In genomic region chr19:16285079-16285478, GRCh38 we compare ENCODE assay signal across 8 cellular contexts. TPM values are rescaled to one million over a fixed set of nuclear protein-coding genes. Genes with fewer than 3 reads are reported as not detected.
DNase-seq lines count a peak whose midpoint lies in the region; ATAC-seq and TF ChIP-seq lines count a peak whose summit lies in the region.
"Not testable (repeated sequence)": the region's sequence is repeated elsewhere in the genome, so short reads cannot be mapped to it uniquely, and the experiment has no call there.

No MANE protein-coding gene starts in this region.

- peaks cover 41% of the 10 kb centered on the region for H3K27me3 Mint-ChIP-seq in CD4-positive, CD25-positive, alpha-beta regulatory T cell
- H3K27me3 Mint-ChIP-seq in activated naive CD4-positive, alpha-beta T cell treated with anti-CD3 and anti-CD28 coated beads, Interleukin-2, amount 10 ng/mL, durations not matched to agents 7 days and 5 days: peaks cover 66% of the 10 kb centered on the region

- not testable (repeated sequence) for TF ChIP-seq EP300 in sigmoid colon (IDR thresholded peaks at IDR 0.05); suprapubic skin (IDR thresholded peaks at IDR 0.05)

- not testable (repeated sequence) for H3K27ac ChIP-seq in CD4-positive, CD25-positive, alpha-beta regulatory T cell (ENCODE audit: insufficient read depth, low read length, poor library complexity, severe bottlenecking)
- H3K27ac ChIP-seq in coronary artery (peak overlapping the region; percentile 95 to 97), left ventricle myocardium inferior (replicated peaks) (peak overlapping the region; percentile 96), muscle layer of duodenum (ENCODE audit: low read length) (peak overlapping the region; percentile 23), sigmoid colon (peak overlapping the region; percentile 89 to 98 (median 94)), suprapubic skin (peak overlapping the region; percentile 89), uterus (peak overlapping the region; percentile 98)

- intact Hi-C loops in left ventricle myocardium inferior (cut with micrococcal nuclease); sigmoid colon (cut with DNase I); uterus (cut with DNase I; ENCODE audit: low total_unique reads): not testable (repeated sequence)

- H3K36me3 ChIP-seq in CD4-positive, CD25-positive, alpha-beta regulatory T cell (ENCODE audit: control insufficient read depth, insufficient read depth, low read length); left ventricle myocardium inferior; muscle layer of duodenum (ENCODE audit: control insufficient read depth in 1 of 2, insufficient read depth in 2 of 2, low read length in 2 of 2); sigmoid colon; suprapubic skin; uterus: not testable (repeated sequence)

- TF ChIP-seq CTCF in coronary artery (IDR thresholded peaks at IDR 0.05); left ventricle myocardium inferior (IDR thresholded peaks at IDR 0.05; ENCODE audit: borderline replicate concordance); sigmoid colon (IDR thresholded peaks at IDR 0.05); suprapubic skin (IDR thresholded peaks at IDR 0.05); uterus (IDR thresholded peaks at IDR 0.05): not testable (repeated sequence)

- not testable (repeated sequence) for H3K4me3 ChIP-seq in CD4-positive, CD25-positive, alpha-beta regulatory T cell (ENCODE audit: low read depth, low read length); coronary artery; left ventricle myocardium inferior; muscle layer of duodenum (ENCODE audit: low read depth in 1 of 2, low read length in 2 of 2); sigmoid colon; suprapubic skin; uterus

- DNase-seq in CD4-positive, CD25-positive, alpha-beta regulatory T cell; activated naive CD4-positive, alpha-beta T cell treated with anti-CD3 and anti-CD28 coated beads, Interleukin-2, amount 10 ng/mL, durations not matched to agents 7 days and 5 days; coronary artery (ENCODE audit: low spot score); left ventricle myocardium inferior; sigmoid colon; suprapubic skin (ENCODE audit: low spot score in 2 of 2); uterus: not testable (repeated sequence)

- TF ChIP-seq POLR2A in sigmoid colon (IDR thresholded peaks at IDR 0.05); suprapubic skin (IDR thresholded peaks at IDR 0.05); uterus (IDR thresholded peaks at IDR 0.05): not testable (repeated sequence)

- H3K9me3 Mint-ChIP-seq in CD4-positive, CD25-positive, alpha-beta regulatory T cell; activated naive CD4-positive, alpha-beta T cell treated with anti-CD3 and anti-CD28 coated beads, Interleukin-2, amount 10 ng/mL, durations not matched to agents 7 days and 5 days: not testable (repeated sequence)

- H3K4me1 ChIP-seq in CD4-positive, CD25-positive, alpha-beta regulatory T cell (ENCODE audit: control insufficient read depth, insufficient read depth, low read length, poor library complexity, severe bottlenecking): peaks cover 21% of the 10 kb centered on the region
- peaks cover 64% of the 10 kb centered on the region for H3K4me1 ChIP-seq in left ventricle myocardium inferior
- peaks cover 4 to 21% of the 10 kb centered on the region in 2 donors for H3K4me1 ChIP-seq in muscle layer of duodenum (ENCODE audit: control insufficient read depth in 1 of 2, insufficient read depth in 2 of 2, low read length in 2 of 2)
- peaks cover 0 to 40% (median 30%) of the 10 kb centered on the region in 4 donors for H3K4me1 ChIP-seq in sigmoid colon
- peaks cover 40% of the 10 kb centered on the region for H3K4me1 ChIP-seq in suprapubic skin
- H3K4me1 ChIP-seq in uterus: not testable (repeated sequence)

- H3K9me3 ChIP-seq in CD4-positive, CD25-positive, alpha-beta regulatory T cell (ENCODE audit: control insufficient read depth in 2 of 2, low read length in 2 of 2); left ventricle myocardium inferior (replicated peaks); muscle layer of duodenum (ENCODE audit: control insufficient read depth in 1 of 2, low read length in 2 of 2); sigmoid colon; suprapubic skin; uterus: not testable (repeated sequence)

- H3K36me3 Mint-ChIP-seq in CD4-positive, CD25-positive, alpha-beta regulatory T cell; activated naive CD4-positive, alpha-beta T cell treated with anti-CD3 and anti-CD28 coated beads, Interleukin-2, amount 10 ng/mL, durations not matched to agents 7 days and 5 days: not testable (repeated sequence)

- 69 to 82% methylated on average over 3 of the region's 3 CpGs for WGBS in sigmoid colon, 2 donors
- 87% methylated on average over 3 of the region's 3 CpGs for WGBS in suprapubic skin

- peaks cover 9 to 41% (median 11%) of the 10 kb centered on the region in 4 donors for H3K4me1 Mint-ChIP-seq in CD4-positive, CD25-positive, alpha-beta regulatory T cell
- peaks cover 64% of the 10 kb centered on the region for H3K4me1 Mint-ChIP-seq in activated naive CD4-positive, alpha-beta T cell treated with anti-CD3 and anti-CD28 coated beads, Interleukin-2, amount 10 ng/mL, durations not matched to agents 7 days and 5 days

- H3K27me3 ChIP-seq in CD4-positive, CD25-positive, alpha-beta regulatory T cell (ENCODE audit: control insufficient read depth, insufficient read depth, low read length); left ventricle myocardium inferior (ENCODE audit: low read depth); muscle layer of duodenum (ENCODE audit: low read depth, low read length); sigmoid colon; suprapubic skin; uterus: not testable (repeated sequence)

- H3K4me3 Mint-ChIP-seq in CD4-positive, CD25-positive, alpha-beta regulatory T cell; activated naive CD4-positive, alpha-beta T cell treated with anti-CD3 and anti-CD28 coated beads, Interleukin-2, amount 10 ng/mL, durations not matched to agents 7 days and 5 days: not testable (repeated sequence)

- CTCF ChIA-PET in activated naive CD4-positive, alpha-beta T cell treated with anti-CD3 and anti-CD28 coated beads, Interleukin-2, amount 10 ng/mL, durations not matched to agents 7 days and 5 days (lab: Charles Lee): interaction anchor here (1.2 kb wide), 1 partner anchor 91 kb away, joined by 3 read pairs; no protein-coding TSS in a partner anchor

- ATAC-seq in CD4-positive, CD25-positive, alpha-beta regulatory T cell (ENCODE audit: low read depth in 2 of 2): not testable (repeated sequence)

- H3K27ac Mint-ChIP-seq in CD4-positive, CD25-positive, alpha-beta regulatory T cell: peak overlapping the region in 2 of 3 donors; percentile 11 to 92
- peak overlapping the region; percentile 64 for H3K27ac Mint-ChIP-seq in activated naive CD4-positive, alpha-beta T cell treated with anti-CD3 and anti-CD28 coated beads, Interleukin-2, amount 10 ng/mL, durations not matched to agents 7 days and 5 days

RNA-seq across cellular contexts. Expression of gene KLF2, which starts 39.5 kb away (rescaled TPM):
- total RNA-seq in CD4-positive, CD25-positive, alpha-beta regulatory T cell: 725 TPM
- polyA plus RNA-seq in CD4-positive, CD25-positive, alpha-beta regulatory T cell: 100 to 1,000 TPM in 2 of 4 donors, 10 to 100 TPM in 2; 95.1 to 139 (median 118) TPM
- 65.2 TPM for total RNA-seq in left ventricle myocardium inferior
- total RNA-seq in sigmoid colon: 10 to 100 TPM; 17.1 to 49.3 (median 28.3) TPM
- polyA plus RNA-seq in sigmoid colon: 10 to 100 TPM in 1 of 3 donors, 1 to 10 TPM in 2; 2.8 to 25.9 (median 3.6) TPM
- 10 to 100 TPM; 27.0 to 41.1 (median 36.9) TPM for total RNA-seq in suprapubic skin
- total RNA-seq in uterus: 100 to 1,000 TPM in 2 of 4 donors, 10 to 100 TPM in 2; 16.5 to 139 (median 81.8) TPM
